Comparison of ENCODE assay signal across 15 cellular contexts in the genomic region with DNA sequence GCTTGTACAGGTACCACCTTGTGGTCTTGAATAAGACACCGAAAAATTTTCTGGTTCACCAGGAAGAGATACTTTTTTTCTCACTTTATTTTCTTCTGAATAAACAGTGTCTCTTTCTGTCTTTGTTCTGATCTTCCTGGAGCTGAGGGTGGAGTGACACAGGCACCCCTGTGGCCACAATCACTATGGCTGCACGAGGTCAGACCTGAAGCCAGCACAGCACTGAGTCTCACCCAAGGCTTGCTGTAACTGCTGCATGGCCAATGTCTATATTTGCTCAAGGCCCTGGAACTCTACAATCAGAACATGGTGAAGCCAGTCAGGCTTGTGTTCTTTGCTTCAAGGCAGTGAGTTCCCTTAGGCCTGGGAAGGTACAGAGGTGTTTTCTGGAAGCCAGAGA.
"Had no signal": no experiment of that assay in that cellular context is flagged by ENCODE, and none has a peak within 500 bp of the region (broad histone marks: within the 10 kb centered on the region; RNA-seq: fewer than 3 reads in every experiment).

No MANE protein-coding gene starts in this region.

- H3K36me3 ChIP-seq: gastrocnemius medialis, neural progenitor cell, pancreas, transverse colon had no signal

- H3K27me3 ChIP-seq: body of pancreas, gastrocnemius medialis, neural progenitor cell, transverse colon had no signal

- H3K4me3 Mint-ChIP-seq: neural progenitor cell had no signal

- ATAC-seq: activated CD4-positive, CD25-positive, alpha-beta regulatory T cell treated with anti-CD3 and anti-CD28 coated beads, Interleukin-2, amount 50 U/mL, for 24 hours; body of pancreas; gastrocnemius medialis; left ventricle myocardium superior; pancreas; SK-N-SH treated with all-trans-retinoic acid at 6 μM for 48 hours had no signal

- H3K27ac Mint-ChIP-seq: neural progenitor cell had no signal

- H3K36me3 Mint-ChIP-seq: neural progenitor cell had no signal

- H3K4me3 ChIP-seq: body of pancreas, gastrocnemius medialis, neural progenitor cell, pancreas, transverse colon had no signal

- H3K4me1 Mint-ChIP-seq: neural progenitor cell had no signal

- H3K9me3 ChIP-seq: body of pancreas, gastrocnemius medialis, pancreas, transverse colon had no signal

- H3K4me1 ChIP-seq: body of pancreas, gastrocnemius medialis, neural progenitor cell, pancreas, transverse colon had no signal

- H3K27ac ChIP-seq: body of pancreas, gastrocnemius medialis, neural progenitor cell, pancreas, transverse colon had no signal

- DNase-seq: activated gamma-delta T cell treated with Interleukin-2 at 50 U/mL for 16 hours; amniotic stem cell; body of pancreas; central memory CD4-positive, alpha-beta T cell; cortex of kidney; effector CD8-positive, alpha-beta T cell; gastrocnemius medialis; left ventricle myocardium superior; mesendoderm; pancreas; stimulated activated CD4-positive, alpha-beta T cell treated with anti-CD3 and anti-CD28 coated beads, Interleukin-4, amount 100 ng/mL, for 1 hour; transverse colon had no signal
